ENCODE assay signal across 1 cellular context in the genomic region with DNA sequence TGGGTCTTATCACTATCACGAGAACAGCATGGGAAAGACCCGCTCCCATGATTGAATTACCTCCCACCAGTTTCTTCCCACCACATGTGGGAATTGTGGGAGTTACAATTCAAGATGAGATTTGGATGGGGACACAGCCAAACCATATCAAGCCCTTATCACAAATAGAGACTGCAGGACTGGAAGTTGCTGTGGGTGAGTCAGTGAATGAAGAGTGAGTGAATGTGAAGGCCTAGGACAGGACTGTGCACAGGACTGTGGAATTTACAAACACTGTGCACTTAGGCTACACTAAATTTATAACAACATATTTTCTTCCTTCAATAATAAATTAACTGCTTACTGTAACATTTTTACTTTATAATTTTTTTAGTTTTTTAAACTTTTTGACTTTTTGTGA.
TF ChIP-seq lines count a peak whose summit lies in the region.

No MANE protein-coding gene starts in this region.

TF ChIP-seq in IMR-90, 13 proteins besides CTCF, POLR2A, EP300 and RAD21 (continued from another document):
- TF ChIP-seq CEBPB (IDR thresholded peaks at IDR 0.05; ENCODE audit: low read depth, low read length): no peak
